29 cellular contexts compared by ENCODE assay signal in the genomic region with DNA sequence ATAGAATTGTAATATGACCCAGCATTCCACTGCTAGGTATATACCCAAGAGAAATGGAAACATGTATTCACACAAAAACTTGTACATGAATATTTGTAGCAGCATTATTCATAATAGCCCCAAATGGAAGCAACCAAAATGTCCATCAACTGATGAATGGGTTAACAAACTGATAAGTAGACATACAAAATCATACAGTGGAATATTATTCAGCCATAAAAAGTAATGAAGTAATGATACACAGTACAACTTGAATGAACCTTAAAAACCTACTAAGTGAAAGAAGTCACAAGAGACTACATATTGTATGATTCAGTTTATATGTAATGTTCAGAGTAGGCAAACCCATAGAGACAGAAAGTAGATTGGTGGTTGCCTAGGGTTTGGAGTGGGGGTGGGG.
"Had no signal": no experiment of that assay in that cellular context is flagged by ENCODE, and none has a peak within 500 bp of the region (broad histone marks: within the 10 kb centered on the region; RNA-seq: fewer than 3 reads in every experiment).

No MANE protein-coding gene starts in this region.

- H3K27me3 ChIP-seq: neutrophil, pancreas, right atrium auricular region, right lobe of liver, sigmoid colon, stomach, thyroid gland, tibial nerve, upper lobe of left lung, vagina had no signal

- DNase-seq: naive thymus-derived CD8-positive, alpha-beta T cell; nephron progenitor cell; nucleus accumbens; pancreas; retina; right lobe of liver; sigmoid colon; small intestine; stimulated activated CD4-positive, alpha-beta T cell treated with anti-CD3 and anti-CD28 coated beads, Interleukin-15, amount 100 ng/mL, for 24 hours; stimulated activated CD4-positive, alpha-beta T cell treated with anti-CD3 and anti-CD28 coated beads, Interleukin-2, amount 100 ng/mL, for 24 hours; stimulated activated CD4-positive, alpha-beta T cell treated with anti-CD3 and anti-CD28 coated beads, Interleukin-2, amount 100 ng/mL, for 48 hours; stimulated activated CD4-positive, alpha-beta T cell treated with anti-CD3 and anti-CD28 coated beads, Interleukin-4, amount 100 ng/mL, for 24 hours; stimulated activated naive B cell treated with anti-CD40 and anti-IgM and Interleukin-4, amounts not matched to agents 10 μg/mL and 1 μg/mL and 100 μg/mL, for 72 hours; stimulated activated naive CD4-positive, alpha-beta T cell treated with Interleukin-2 at 50 U/mL for 16 hours; stomach; thyroid gland; trophoblast cell; upper lobe of left lung had no signal

- H3K27ac ChIP-seq: neutrophil, pancreas, prostate gland, right atrium auricular region, right lobe of liver, sigmoid colon, stomach, thoracic aorta, thyroid gland, tibial nerve, upper lobe of left lung, vagina had no signal

- H3K9me3 ChIP-seq: neutrophil, pancreas, prostate gland, right atrium auricular region, right lobe of liver, sigmoid colon, stomach, thoracic aorta, thyroid gland, tibial nerve, upper lobe of left lung, vagina had no signal

- H3K36me3 ChIP-seq: pancreas, prostate gland, thoracic aorta had no signal

- H3K27ac Mint-ChIP-seq: natural killer cell treated with Interleukin-12 subunit alpha and Interleukin-12 subunit beta and Interleukin-15 and Interleukin-18, amount 100 ng/mL, for 72 hours; stimulated activated naive B cell treated with anti-CD40 and anti-IgM and Interleukin-4, amounts not matched to agents 10 μg/mL and 1 μg/mL and 100 μg/mL, for 72 hours; stimulated activated naive CD8-positive, alpha-beta T cell treated with anti-CD3 and anti-CD28 coated beads, Interleukin-15, Interleukin-2, amounts not matched to agents 100 ng/mL and 50 ng/mL, for 24 hours had no signal

- H3K9me3 Mint-ChIP-seq: naive thymus-derived CD8-positive, alpha-beta T cell; natural killer cell treated with Interleukin-12 subunit alpha and Interleukin-12 subunit beta and Interleukin-15 and Interleukin-18, amount 100 ng/mL, for 72 hours; nephron progenitor cell; neural crest cell; stimulated activated effector memory CD8-positive, alpha-beta T cell treated with anti-CD3 and anti-CD28 coated beads, Interleukin-12 subunit alpha, Interleukin-12 subunit beta, amount 100 ng/mL, for 72 hours; stimulated activated naive B cell treated with anti-CD40 and anti-IgM and Interleukin-4, amounts not matched to agents 10 μg/mL and 1 μg/mL and 100 μg/mL, for 72 hours; stimulated activated naive CD8-positive, alpha-beta T cell treated with anti-CD3 and anti-CD28 coated beads, Interleukin-15, Interleukin-2, amounts not matched to agents 100 ng/mL and 50 ng/mL, for 24 hours had no signal

- H3K4me3 Mint-ChIP-seq: naive thymus-derived CD8-positive, alpha-beta T cell; natural killer cell treated with Interleukin-12 subunit alpha and Interleukin-12 subunit beta and Interleukin-15 and Interleukin-18, amount 100 ng/mL, for 72 hours; nephron progenitor cell; neural crest cell; stimulated activated effector memory CD8-positive, alpha-beta T cell treated with anti-CD3 and anti-CD28 coated beads, Interleukin-12 subunit alpha, Interleukin-12 subunit beta, amount 100 ng/mL, for 72 hours; stimulated activated naive B cell treated with anti-CD40 and anti-IgM and Interleukin-4, amounts not matched to agents 10 μg/mL and 1 μg/mL and 100 μg/mL, for 72 hours; stimulated activated naive CD8-positive, alpha-beta T cell treated with anti-CD3 and anti-CD28 coated beads, Interleukin-15, Interleukin-2, amounts not matched to agents 100 ng/mL and 50 ng/mL, for 24 hours had no signal

- H3K4me1 ChIP-seq: pancreas, prostate gland, right atrium auricular region, right lobe of liver, sigmoid colon, thyroid gland, tibial nerve, vagina had no signal

- ATAC-seq: naive thymus-derived CD8-positive, alpha-beta T cell; natural killer cell treated with Interleukin-12 subunit alpha and Interleukin-12 subunit beta and Interleukin-15 and Interleukin-18, amount 100 ng/mL, for 72 hours; pancreas; right lobe of liver; stimulated activated naive B cell treated with anti-CD40 and anti-IgM and Interleukin-4, amounts not matched to agents 10 μg/mL and 1 μg/mL and 100 μg/mL, for 72 hours had no signal

- H3K4me3 ChIP-seq: pancreas, prostate gland, right atrium auricular region, right lobe of liver, sigmoid colon, stomach, thoracic aorta, thyroid gland, tibial nerve, upper lobe of left lung, vagina had no signal

- H3K27me3 Mint-ChIP-seq: naive thymus-derived CD8-positive, alpha-beta T cell; natural killer cell treated with Interleukin-12 subunit alpha and Interleukin-12 subunit beta and Interleukin-15 and Interleukin-18, amount 100 ng/mL, for 72 hours; stimulated activated naive B cell treated with anti-CD40 and anti-IgM and Interleukin-4, amounts not matched to agents 10 μg/mL and 1 μg/mL and 100 μg/mL, for 72 hours; stimulated activated naive CD8-positive, alpha-beta T cell treated with anti-CD3 and anti-CD28 coated beads, Interleukin-15, Interleukin-2, amounts not matched to agents 100 ng/mL and 50 ng/mL, for 24 hours had no signal

- H3K4me1 Mint-ChIP-seq: nephron progenitor cell; neural crest cell; stimulated activated naive B cell treated with anti-CD40 and anti-IgM and Interleukin-4, amounts not matched to agents 10 μg/mL and 1 μg/mL and 100 μg/mL, for 72 hours had no signal

- FAIRE-seq: pancreas, small intestine, urothelium cell line had no signal
